ENCODE assay signal across 30 cellular contexts in genomic region chr18:28113271-28114023, GRCh38.
A peak's percentile ranks its signal among the peaks of the same experiment; 100 is the strongest.
DNase-seq lines count a peak whose midpoint lies in the region; ATAC-seq, FAIRE-seq and TF ChIP-seq lines count a peak whose summit lies in the region.
"Had no signal": no experiment of that assay in that cellular context is flagged by ENCODE, and none has a peak within 500 bp of the region (broad histone marks: within the 10 kb centered on the region; RNA-seq: fewer than 3 reads in every experiment).

No MANE protein-coding gene starts in this region.

- H3K79me2 ChIP-seq in PC-3 (ENCODE audit: low read length) (peaks cover 56% of the 10 kb centered on the region), fibroblast of lung (ENCODE audit: control insufficient read depth, insufficient read depth, low read length) (peaks cover 1% of the 10 kb centered on the region)

- H3K9me2 ChIP-seq in PC-3 (replicated peaks; ENCODE audit: low read length) = no peaks in the 10 kb centered on the region

- H3K9me3 ChIP-seq in PC-3 (ENCODE audit: low read length) (no peaks in the 10 kb centered on the region), fibroblast of lung (ENCODE audit: control insufficient read depth, insufficient read depth, low read depth, low read length) (no peaks in the 10 kb centered on the region)
- H3K9me3 ChIP-seq: body of pancreas, pancreas, Peyer's patch, right lobe of liver, SJCRH30 had no signal

- H3K4me1 Mint-ChIP-seq in osteocyte (ENCODE audit: unreplicated experiment) = peaks cover 79% of the 10 kb centered on the region
- H3K4me1 Mint-ChIP-seq: naive B cell had no signal

- CTCF ChIA-PET in PC-3 (lab: Charles Lee) = interaction anchor here (0.7 kb wide), 1 partner anchor 134 kb away, joined by 7 read pairs; no protein-coding TSS in a partner anchor

- H3K27me3 Mint-ChIP-seq in osteocyte (ENCODE audit: unreplicated experiment) = no peaks in the 10 kb centered on the region
- H3K27me3 Mint-ChIP-seq: activated CD8-positive, alpha-beta T cell treated with anti-CD3 and anti-CD28 coated beads for 36 hours; CD4-positive, alpha-beta T cell; naive B cell; stimulated activated naive CD8-positive, alpha-beta T cell treated with anti-CD3 and anti-CD28 coated beads, Interleukin-15, Interleukin-2, amounts not matched to agents 100 ng/mL and 50 ng/mL, for 24 hours had no signal

- no peak for TF ChIP-seq CTCF in PC-3 (conservative IDR thresholded peaks at IDR 0.05; ENCODE audit: low read depth, low read length)
- TF ChIP-seq CTCF in fibroblast of lung (conservative IDR thresholded peaks at IDR 0.05 in 1 of 2, IDR thresholded peaks at IDR 0.05 in 1 of 2; ENCODE audit: low read depth in 1 of 2, low read length in 2 of 2) = no peak
- TF ChIP-seq CTCF in osteocyte (IDR thresholded peaks at IDR 0.05) = no peak

- DNase-seq in EL = peak; percentile 45
- DNase-seq in PC-3 = peak; percentile 71
- no peak for DNase-seq in fibroblast of lung (ENCODE audit: low read depth in 2 of 2)
- no peak for DNase-seq in osteocyte (ENCODE audit: extremely low spot score, unreplicated experiment)
- DNase-seq in NCI-H2196 treated with DMSO at 0.1 percent for 48 hours (lab: John Stamatoyannopoulos, UW; ENCODE audit: unreplicated experiment) = no peak
- no peak for DNase-seq in HTR-8/SVneo (ENCODE audit: insufficient read length, low spot score)
- DNase-seq: activated CD4-positive, CD25-positive, alpha-beta regulatory T cell treated with anti-CD3 and anti-CD28 coated beads, Interleukin-2, amount 50 U/mL, for 72 hours; activated CD8-positive, alpha-beta T cell treated with anti-CD3 and anti-CD28 coated beads for 36 hours; activated effector memory CD4-positive, alpha-beta T cell treated with anti-CD3 and anti-CD28 coated beads, Interleukin-2, amount 50 U/mL, for 16 hours; body of pancreas; CD4-positive, alpha-beta T cell; DMS153; GDM1; glutamatergic neuron; KBM-7; kidney glomerular epithelial cell; mammary epithelial cell; naive B cell; NCI-H146; NCI-H2171; NCI-H524 treated with DMSO at 0.1 percent for 48 hours; NK-92 treated with Interleukin-12 subunit alpha and Interleukin-12 subunit beta, amount 100 ng/mL, for 24 hours; pancreas; Peyer's patch; right lobe of liver; SJCRH30; stimulated activated CD4-positive, alpha-beta T cell treated with anti-CD3 and anti-CD28 coated beads, Interleukin-15, amount 100 ng/mL, for 24 hours had no signal

- H3K36me3 ChIP-seq in PC-3 (ENCODE audit: low read depth, low read length) (no peaks in the 10 kb centered on the region), fibroblast of lung (ENCODE audit: control insufficient read depth, insufficient read depth, low read length) (no peaks in the 10 kb centered on the region)
- H3K36me3 ChIP-seq: pancreas, Peyer's patch, right lobe of liver, SJCRH30 had no signal

- no peaks in the 10 kb centered on the region for H4K20me1 ChIP-seq in PC-3 (ENCODE audit: low read length)
- no peaks in the 10 kb centered on the region for H4K20me1 ChIP-seq in fibroblast of lung (ENCODE audit: control insufficient read depth, extremely low read depth, insufficient read depth, low read length)

- H3K9ac ChIP-seq in PC-3 (ENCODE audit: low read length) (peak overlapping the region; percentile 49), fibroblast of lung (ENCODE audit: insufficient read depth, low read length) (no peak overlapping the region)

- TSS peak; percentile 62 for BruUV-seq in PC-3 (replicated peaks; lab: Mats Ljungman, UMichigan)

- FAIRE-seq in HTR-8/SVneo (lab: Jason Lieb, UNC) = no peak
- FAIRE-seq: pancreas had no signal

- intact Hi-C loops in PC-3 (cut with micrococcal nuclease) = loop anchor here (1.0 to 10.0 kb wide), 5 partner anchors 63 to 1044 kb away; no protein-coding TSS in a partner anchor

- peak overlapping the region; percentile 90 for H3K27ac Mint-ChIP-seq in osteocyte (ENCODE audit: unreplicated experiment)
- H3K27ac Mint-ChIP-seq: activated CD8-positive, alpha-beta T cell treated with anti-CD3 and anti-CD28 coated beads for 36 hours; CD4-positive, alpha-beta T cell; naive B cell; stimulated activated naive CD8-positive, alpha-beta T cell treated with anti-CD3 and anti-CD28 coated beads, Interleukin-15, Interleukin-2, amounts not matched to agents 100 ng/mL and 50 ng/mL, for 24 hours had no signal

- H3K4me3 ChIP-seq in PC-3 (ENCODE audit: low read length) (peak overlapping the region; percentile 58), fibroblast of lung (replicated peaks in 1 of 4; ENCODE audit: control extremely low read depth in 1 of 4, insufficient read depth in 1 of 4, low read depth in 3 of 4, low read length in 4 of 4) (no peak overlapping the region)
- H3K4me3 ChIP-seq: body of pancreas, coronary artery, pancreas, Peyer's patch, right lobe of liver, SJCRH30 had no signal

- no peak overlapping the region for H2AFZ ChIP-seq in PC-3 (ENCODE audit: low read length)
- H2AFZ ChIP-seq in fibroblast of lung (ENCODE audit: low read length) = no peak overlapping the region

- peak; percentile 53 for ATAC-seq in PC-3
- no peak for ATAC-seq in HG02852 (IDR thresholded peaks at IDR 0.05; ENCODE audit: unreplicated experiment)
- ATAC-seq: activated CD8-positive, alpha-beta T cell treated with anti-CD3 and anti-CD28 coated beads for 36 hours; body of pancreas; pancreas; right lobe of liver had no signal

- H3K27ac ChIP-seq in PC-3 (ENCODE audit: low read length) = peak overlapping the region; percentile 92
- H3K27ac ChIP-seq in fibroblast of lung (ENCODE audit: insufficient read depth, low read length) = no peak overlapping the region
- H3K27ac ChIP-seq: body of pancreas, pancreas, Peyer's patch, SJCRH30 had no signal

- H3K4me2 ChIP-seq in PC-3 (ENCODE audit: low read length) (peak overlapping the region; percentile 87), fibroblast of lung (ENCODE audit: extremely low read depth, insufficient read depth, low read length) (peak overlapping the region; percentile 54)

- H3K9me3 Mint-ChIP-seq in osteocyte (ENCODE audit: unreplicated experiment) = no peaks in the 10 kb centered on the region
- H3K9me3 Mint-ChIP-seq: activated CD8-positive, alpha-beta T cell treated with anti-CD3 and anti-CD28 coated beads for 36 hours; naive B cell had no signal

- H3K4me3 Mint-ChIP-seq in osteocyte (ENCODE audit: unreplicated experiment) = no peak overlapping the region
- H3K4me3 Mint-ChIP-seq: activated CD8-positive, alpha-beta T cell treated with anti-CD3 and anti-CD28 coated beads for 36 hours; CD4-positive, alpha-beta T cell; naive B cell; stimulated activated naive CD8-positive, alpha-beta T cell treated with anti-CD3 and anti-CD28 coated beads, Interleukin-15, Interleukin-2, amounts not matched to agents 100 ng/mL and 50 ng/mL, for 24 hours had no signal

- H3K27me3 ChIP-seq in PC-3 (ENCODE audit: low read length) = no peaks in the 10 kb centered on the region
- H3K27me3 ChIP-seq in fibroblast of lung (ENCODE audit: control insufficient read depth, insufficient read depth, low read length) = no peaks in the 10 kb centered on the region
- H3K27me3 ChIP-seq: body of pancreas, pancreas, Peyer's patch, right lobe of liver, SJCRH30 had no signal

- H3F3A ChIP-seq in PC-3 (ENCODE audit: low read length, unreplicated experiment) = peaks cover 11% of the 10 kb centered on the region

- POLR2A ChIA-PET in PC-3 (lab: Charles Lee; ENCODE audit: unreplicated experiment) = interaction anchor here (0.5 to 0.7 kb wide), 4 partner anchors 14 to 334 kb away, joined by 4 to 5 read pairs (median 4); no protein-coding TSS in a partner anchor

- H3K4me1 ChIP-seq in PC-3 (ENCODE audit: insufficient read depth, low read length) (peaks cover 75% of the 10 kb centered on the region), fibroblast of lung (ENCODE audit: control insufficient read depth, extremely low read depth, insufficient read depth, low read length) (peaks cover 13% of the 10 kb centered on the region)
- H3K4me1 ChIP-seq: body of pancreas, pancreas, Peyer's patch, SJCRH30 had no signal

- no peaks in the 10 kb centered on the region for H3K36me3 Mint-ChIP-seq in osteocyte (ENCODE audit: unreplicated experiment)
- H3K36me3 Mint-ChIP-seq: naive B cell had no signal

Comparison
In these comparisons a context has a peak if more than half of its experiments do, and no peak if none do; other contexts are left out.
1. DNase-seq: peak in EL (single experiment) and PC-3 (single experiment); none in fibroblast of lung (0 of 2), osteocyte (single experiment), NCI-H2196 treated with DMSO at 0.1 percent for 48 hours (single experiment) and HTR-8/SVneo (single experiment).